Comparison of ENCODE assay signal across 1 cellular context in genomic region chr15:29309139-29309538, GRCh38.
A peak's percentile ranks its signal among the peaks of the same experiment; 100 is the strongest.
TF ChIP-seq lines count a peak whose summit lies in the region.

No MANE protein-coding gene starts in this region.

TF ChIP-seq in GM12878, 131 proteins besides CTCF, POLR2A, EP300 and RAD21 (continued from another document):
- TF ChIP-seq ATF2 (IDR thresholded peaks at IDR 0.05; ENCODE audit: low read length): peak; percentile 76; the same call in 1 of the 2 replicates
- TF ChIP-seq NR2F1 (conservative IDR thresholded peaks at IDR 0.05): no peak; the same call in 1 of the 2 replicates
- peak; percentile 83 for TF ChIP-seq BCL3 (IDR thresholded peaks at IDR 0.05; ENCODE audit: borderline replicate concordance, insufficient read depth, low read depth, low read length, poor library complexity, severe bottlenecking)
- no peak for TF ChIP-seq SIN3A (IDR thresholded peaks at IDR 0.05; ENCODE audit: low read depth, low read length)
- TF ChIP-seq HSF1 (IDR thresholded peaks at IDR 0.05; ENCODE audit: low read depth, low read length): no peak
- TF ChIP-seq RUNX3 (IDR thresholded peaks at IDR 0.05; ENCODE audit: low read length): peak; percentile 84
- TF ChIP-seq MTA3 (IDR thresholded peaks at IDR 0.05; ENCODE audit: borderline replicate concordance, low read length): no peak
- TF ChIP-seq IRF4 (IDR thresholded peaks at IDR 0.05; ENCODE audit: low read depth, low read length): peak; percentile 80
- TF ChIP-seq NR2C2 (IDR thresholded peaks at IDR 0.05; ENCODE audit: borderline replicate concordance, control insufficient read depth, insufficient read length, low read depth): no peak
- TF ChIP-seq MTA2 (IDR thresholded peaks at IDR 0.05; ENCODE audit: low read depth): peak; percentile 93
- TF ChIP-seq BCL11A (IDR thresholded peaks at IDR 0.05; ENCODE audit: low read depth, low read length): peak; percentile 80
- no peak for TF ChIP-seq TBL1XR1 (IDR thresholded peaks at IDR 0.05; ENCODE audit: low read depth, low read length)
- TF ChIP-seq MYB (IDR thresholded peaks at IDR 0.05; ENCODE audit: borderline replicate concordance, low read depth, low read length): no peak
- 0 out of 3 replicates have a peak, but pooled peaks have one; percentile 27 for TF ChIP-seq POU2F2 (IDR thresholded peaks at IDR 0.05; ENCODE audit: borderline replicate concordance, low read depth, low read length)
- no peak for TF ChIP-seq ZNF592 (IDR thresholded peaks at IDR 0.05)
- no peak for TF ChIP-seq POLR2AphosphoS5 (IDR thresholded peaks at IDR 0.05; ENCODE audit: low read length)
- TF ChIP-seq BHLHE40 (IDR thresholded peaks at IDR 0.05; ENCODE audit: borderline replicate concordance in 1 of 2, low read depth in 2 of 2, low read length in 1 of 2): peak; percentile 63 to 71; a peak in 2 of 4 replicates
- TF ChIP-seq ZSCAN29 (IDR thresholded peaks at IDR 0.05): no peak
- no peak for TF ChIP-seq IKZF1 (conservative IDR thresholded peaks at IDR 0.05)
- peak; percentile 41 for TF ChIP-seq MEF2B (IDR thresholded peaks at IDR 0.05; ENCODE audit: partially characterized antibody, poor library complexity, severe bottlenecking)
- TF ChIP-seq FOXM1 (IDR thresholded peaks at IDR 0.05; ENCODE audit: low read depth, low read length): peak; percentile 68; the same call in 1 of the 2 replicates
- peak; percentile 83; the same call in 1 of the 2 replicates for TF ChIP-seq BACH1 (IDR thresholded peaks at IDR 0.05; ENCODE audit: borderline replicate concordance)
- no peak for TF ChIP-seq USF1 (IDR thresholded peaks at IDR 0.05; ENCODE audit: borderline replicate concordance, extremely low read length, insufficient read depth, low read depth, low read length)
- TF ChIP-seq TAF1 (IDR thresholded peaks at IDR 0.05; ENCODE audit: borderline replicate concordance, low read depth, low read length): no peak
- peak; percentile 39; the same call in 1 of the 2 replicates for TF ChIP-seq DPF2 (IDR thresholded peaks at IDR 0.05)
- peak; percentile 73 for TF ChIP-seq ATF7 (IDR thresholded peaks at IDR 0.05; ENCODE audit: low read depth)
- peak; percentile 46; the same call in 1 of the 2 replicates for TF ChIP-seq JUNB (IDR thresholded peaks at IDR 0.05)
- peak; percentile 87 for TF ChIP-seq SPI1 (IDR thresholded peaks at IDR 0.05; ENCODE audit: borderline replicate concordance, insufficient read depth, low read depth, low read length)
- TF ChIP-seq IKZF2 (IDR thresholded peaks at IDR 0.05): peak in 1 of 2 experiments; percentile 39; a peak in 2 of 4 replicates
- 0 out of 2 replicates have a peak, but pooled peaks have one; percentile 48 for TF ChIP-seq CHD2 (IDR thresholded peaks at IDR 0.05; ENCODE audit: borderline replicate concordance, low read depth, low read length)
- TF ChIP-seq ZNF622 (IDR thresholded peaks at IDR 0.05): no peak
- TF ChIP-seq CREB1 (IDR thresholded peaks at IDR 0.05; ENCODE audit: low read depth): peak; percentile 79
- peak; percentile 70; the same call in 1 of the 2 replicates for TF ChIP-seq NFIC (IDR thresholded peaks at IDR 0.05; ENCODE audit: low read depth, low read length)
- 0 out of 2 replicates have a peak, but pooled peaks have one; percentile 42 for TF ChIP-seq MLLT1 (IDR thresholded peaks at IDR 0.05)
- TF ChIP-seq CUX1 (IDR thresholded peaks at IDR 0.05; ENCODE audit: insufficient replicate concordance, low read depth, low read length): peak; percentile 52
- TF ChIP-seq GATAD2B (conservative IDR thresholded peaks at IDR 0.05; ENCODE audit: low read depth): 0 out of 2 replicates have a peak, but pooled peaks have one; percentile 23
- TF ChIP-seq PML (IDR thresholded peaks at IDR 0.05; ENCODE audit: low read length): 0 out of 2 replicates have a peak, but pooled peaks have one; percentile 23
- TF ChIP-seq CREM (IDR thresholded peaks at IDR 0.05; ENCODE audit: low read depth): peak; percentile 71
- TF ChIP-seq RFX5 (IDR thresholded peaks at IDR 0.05; ENCODE audit: low read depth, low read length): peak; percentile 56; the same call in 1 of the 2 replicates
- TF ChIP-seq HDGF (IDR thresholded peaks at IDR 0.05): no peak
